2 cellular contexts compared by ENCODE assay signal in genomic region chr11:71305451-71306125, GRCh38.
TF ChIP-seq lines count a peak whose summit lies in the region.

No MANE protein-coding gene starts in this region.

TF ChIP-seq in IMR-90, 13 proteins besides CTCF, POLR2A, EP300 and RAD21 (continued from another document):
- TF ChIP-seq CEBPB (IDR thresholded peaks at IDR 0.05; ENCODE audit: low read depth, low read length) = no peak
- no peak for TF ChIP-seq USF2 (IDR thresholded peaks at IDR 0.05; ENCODE audit: low read depth, low read length)

TF ChIP-seq in SK-N-SH, 30 proteins besides CTCF, POLR2A, EP300 and RAD21:
- no peak for TF ChIP-seq MXI1 (IDR thresholded peaks at IDR 0.05; ENCODE audit: low read depth, low read length)
- TF ChIP-seq FOXM1 (IDR thresholded peaks at IDR 0.05; ENCODE audit: low read depth) = no peak
- TF ChIP-seq TAF1 (IDR thresholded peaks at IDR 0.05; ENCODE audit: borderline replicate concordance, low read depth, low read length) = no peak
- no peak for TF ChIP-seq IRF3 (IDR thresholded peaks at IDR 0.05; ENCODE audit: low read depth, low read length)
- TF ChIP-seq YY1 (IDR thresholded peaks at IDR 0.05; ENCODE audit: low read depth) = no peak
- no peak for TF ChIP-seq NRF1 (IDR thresholded peaks at IDR 0.05; ENCODE audit: low read depth, low read length)
